29 cellular contexts compared by ENCODE assay signal in genomic region chr2:15756011-15756550, GRCh38.
"Had no signal": no experiment of that assay in that cellular context is flagged by ENCODE, and none has a peak within 500 bp of the region (broad histone marks: within the 10 kb centered on the region; RNA-seq: fewer than 3 reads in every experiment).

No MANE protein-coding gene starts in this region.

- ATAC-seq: left cardiac atrium; left lung; lower lobe of right lung; naive thymus-derived CD8-positive, alpha-beta T cell; psoas muscle; sciatic nerve; stimulated activated naive B cell treated with anti-CD40 and anti-IgM and Interleukin-4, amounts not matched to agents 10 μg/mL and 1 μg/mL and 100 μg/mL, for 72 hours; stimulated activated naive CD8-positive, alpha-beta T cell treated with anti-CD3 and anti-CD28 coated beads, Interleukin-15, Interleukin-2, amounts not matched to agents 100 U/mL and 50 U/mL, for 24 hours had no signal

- H3K4me2 ChIP-seq: hepatocyte had no signal

- H3K4me3 Mint-ChIP-seq: naive thymus-derived CD8-positive, alpha-beta T cell; nephron; neural crest cell; stimulated activated naive B cell treated with anti-CD40 and anti-IgM and Interleukin-4, amounts not matched to agents 10 μg/mL and 1 μg/mL and 100 μg/mL, for 72 hours had no signal

- H3K9me3 ChIP-seq: left lung, lower lobe of right lung, neutrophil, psoas muscle, right atrium auricular region, testis, thyroid gland, transverse colon, uterus had no signal

- H3K79me2 ChIP-seq: hepatocyte, parathyroid adenoma had no signal

- H3K27ac ChIP-seq: heart right ventricle, hepatocyte, left lung, lower lobe of right lung, neutrophil, parathyroid adenoma, psoas muscle, right atrium auricular region, skin epidermis, stomach, testis, thyroid gland, transverse colon, uterus had no signal

- H3K4me1 Mint-ChIP-seq: naive thymus-derived CD8-positive, alpha-beta T cell; stimulated activated naive B cell treated with anti-CD40 and anti-IgM and Interleukin-4, amounts not matched to agents 10 μg/mL and 1 μg/mL and 100 μg/mL, for 72 hours had no signal

- H3K27ac Mint-ChIP-seq: naive thymus-derived CD8-positive, alpha-beta T cell; nephron; stimulated activated naive B cell treated with anti-CD40 and anti-IgM and Interleukin-4, amounts not matched to agents 10 μg/mL and 1 μg/mL and 100 μg/mL, for 72 hours had no signal

- H2AFZ ChIP-seq: hepatocyte, parathyroid adenoma had no signal

- H3K4me1 ChIP-seq: left lung, lower lobe of right lung, psoas muscle, right atrium auricular region, stomach, testis, thyroid gland, transverse colon, uterus had no signal

- H3K36me3 Mint-ChIP-seq: naive thymus-derived CD8-positive, alpha-beta T cell; stimulated activated naive B cell treated with anti-CD40 and anti-IgM and Interleukin-4, amounts not matched to agents 10 μg/mL and 1 μg/mL and 100 μg/mL, for 72 hours had no signal

- H3K4me3 ChIP-seq: heart right ventricle, hepatocyte, left lung, lower lobe of right lung, psoas muscle, right atrium auricular region, skin epidermis, stomach, testis, thyroid gland, transverse colon, uterus had no signal

- DNase-seq: heart right ventricle; kidney glomerular epithelial cell; left cardiac atrium; left lung; lower lobe of right lung; mammary epithelial cell; mesenchymal stem cell; naive thymus-derived CD8-positive, alpha-beta T cell; occipital lobe; psoas muscle; stimulated activated CD4-positive, alpha-beta T cell treated with anti-CD3 and anti-CD28 coated beads, Interleukin-12 subunit alpha, Interleukin-12 subunit beta, amount 100 ng/mL, for 4 hours; stimulated activated CD4-positive, alpha-beta T cell treated with anti-CD3 and anti-CD28 coated beads, Interleukin-15, amount 100 ng/mL, for 24 hours; stimulated activated CD4-positive, alpha-beta T cell treated with anti-CD3 and anti-CD28 coated beads, Interleukin-2, amount 100 ng/mL, for 24 hours; stimulated activated CD4-positive, alpha-beta T cell treated with anti-CD3 and anti-CD28 coated beads, Interleukin-4, amount 100 ng/mL, for 1 hour; stimulated activated naive B cell treated with anti-CD40 and anti-IgM and Interleukin-4, amounts not matched to agents 10 μg/mL and 1 μg/mL and 100 μg/mL, for 72 hours; stimulated activated naive CD8-positive, alpha-beta T cell treated with anti-CD3 and anti-CD28 coated beads, Interleukin-15, Interleukin-2, amounts not matched to agents 100 U/mL and 50 U/mL, for 24 hours; stomach; testis; thyroid gland; transverse colon; uterus had no signal

- H3K9ac ChIP-seq: parathyroid adenoma had no signal

- H3K27me3 ChIP-seq: heart right ventricle, hepatocyte, left lung, neutrophil, right atrium auricular region, stomach, testis, thyroid gland, transverse colon, uterus had no signal

- H3K36me3 ChIP-seq: heart right ventricle, left lung, lower lobe of right lung, neutrophil, right atrium auricular region, stomach, thyroid gland, transverse colon, uterus had no signal
